Comparison of ENCODE assay signal across 15 cellular contexts in the genomic region with DNA sequence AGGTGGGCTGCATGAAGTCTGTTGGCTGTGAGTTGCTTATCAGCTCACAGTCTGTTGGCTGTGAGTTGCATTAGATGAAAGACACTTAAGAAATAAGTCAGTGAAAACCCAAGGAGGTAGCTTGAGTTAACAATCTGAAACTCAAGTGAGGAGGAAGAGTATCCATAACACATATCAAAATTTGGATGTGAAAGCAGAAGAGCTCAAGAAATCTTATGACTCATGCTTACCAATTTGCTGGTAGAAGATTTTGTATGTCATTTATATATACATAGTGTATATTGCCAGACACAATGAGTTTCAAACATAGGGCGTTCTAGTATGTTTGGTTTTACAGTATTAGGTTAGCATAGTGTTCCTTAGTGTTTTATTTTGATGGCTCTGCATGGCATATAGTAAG.
A peak's percentile ranks its signal among the peaks of the same experiment; 100 is the strongest.
DNase-seq lines count a peak whose midpoint lies in the region; ATAC-seq and TF ChIP-seq lines count a peak whose summit lies in the region.
"Had no signal": no experiment of that assay in that cellular context is flagged by ENCODE, and none has a peak within 500 bp of the region (broad histone marks: within the 10 kb centered on the region; RNA-seq: fewer than 3 reads in every experiment).

No MANE protein-coding gene starts in this region.

- DNase-seq in NOMO-1 treated with dmso at 0.1 percent for 144 hours (lab: John Stamatoyannopoulos, UW; ENCODE audit: unreplicated experiment) = peak; percentile 39
- DNase-seq in prostate gland (ENCODE audit: low spot score) = no peak
- no peak for DNase-seq in uterus
- DNase-seq in PC-9 = no peak
- no peak for DNase-seq in stimulated activated CD4-positive, alpha-beta T cell treated with anti-CD3 and anti-CD28 coated beads, Interleukin-2, amount 100 ng/mL, for 48 hours
- DNase-seq: DMS153, MM.1S, NCI-H2107, NCI-H82, nephron progenitor cell, trophoblast cell had no signal

- CTCF ChIA-PET in PC-9 (lab: Charles Lee) = no interaction called here

- H3K4me1 ChIP-seq in prostate gland (replicated peaks) (no peaks in the 10 kb centered on the region), uterus (no peaks in the 10 kb centered on the region), PC-9 (replicated peaks; ENCODE audit: insufficient read depth) (peaks cover 29% of the 10 kb centered on the region)

- no peaks in the 10 kb centered on the region for H3K9me2 ChIP-seq in PC-9 (ENCODE audit: insufficient read depth)

- H4K20me1 ChIP-seq in PC-9 (ENCODE audit: insufficient read depth) = no peaks in the 10 kb centered on the region

- H3K36me3 ChIP-seq in prostate gland = no peaks in the 10 kb centered on the region
- H3K36me3 ChIP-seq in uterus = no peaks in the 10 kb centered on the region
- no peaks in the 10 kb centered on the region for H3K36me3 ChIP-seq in PC-9 (ENCODE audit: low read depth)

- ATAC-seq in GM18511 (IDR thresholded peaks at IDR 0.05; ENCODE audit: unreplicated experiment) = peak; percentile 56
- peak; percentile 51 for ATAC-seq in GM19351 (IDR thresholded peaks at IDR 0.05; ENCODE audit: unreplicated experiment)
- peak; percentile 33 for ATAC-seq in HG03045 (IDR thresholded peaks at IDR 0.05; ENCODE audit: unreplicated experiment)
- ATAC-seq: GM23338 had no signal

- no TSS peak for BruUV-seq in PC-9 (replicated peaks; lab: Mats Ljungman, UMichigan)

- H3K27me3 ChIP-seq in prostate gland (replicated peaks; ENCODE audit: insufficient read depth) = no peaks in the 10 kb centered on the region
- no peaks in the 10 kb centered on the region for H3K27me3 ChIP-seq in uterus
- H3K27me3 ChIP-seq in PC-9 (ENCODE audit: insufficient read depth, low read depth) = no peaks in the 10 kb centered on the region

- TF ChIP-seq POLR2A in prostate gland (IDR thresholded peaks at IDR 0.05) = no peak
- TF ChIP-seq POLR2A in uterus (IDR thresholded peaks at IDR 0.05) = no peak

- POLR2A ChIA-PET in PC-9 (lab: Charles Lee; ENCODE audit: unreplicated experiment) = no interaction called here

- H3F3A ChIP-seq in PC-9 (ENCODE audit: insufficient read depth, low read depth) = 0 out of 2 replicates have a peak, but pooled peaks cover 7% of the 10 kb centered on the region

- no peak overlapping the region for H3K4me3 ChIP-seq in prostate gland
- H3K4me3 ChIP-seq in uterus = no peak overlapping the region
- no peak overlapping the region for H3K4me3 ChIP-seq in PC-9
- H3K4me3 ChIP-seq: GM23338 had no signal

- no peak overlapping the region for H2AFZ ChIP-seq in PC-9
- H2AFZ ChIP-seq: GM23338 had no signal

- intact Hi-C loops in prostate gland (cut with DNase I) (no loop called here), uterus (cut with DNase I; ENCODE audit: low total_unique reads) (no loop called here), PC-9 (cut with micrococcal nuclease; ENCODE audit: unreplicated experiment) (no loop called here)

- H3K9me3 ChIP-seq in prostate gland (no peaks in the 10 kb centered on the region), uterus (no peaks in the 10 kb centered on the region), PC-9 (ENCODE audit: insufficient read depth, low read depth) (peaks cover 2% of the 10 kb centered on the region)

- TF ChIP-seq CTCF in prostate gland (IDR thresholded peaks at IDR 0.05) (no peak), uterus (IDR thresholded peaks at IDR 0.05) (no peak), PC-9 (conservative IDR thresholded peaks at IDR 0.05) (no peak)

- no peak overlapping the region for H3K27ac ChIP-seq in prostate gland
- H3K27ac ChIP-seq in uterus = no peak overlapping the region
- H3K27ac ChIP-seq in PC-9 = no peak overlapping the region

- no peaks in the 10 kb centered on the region for H3K79me2 ChIP-seq in PC-9 (ENCODE audit: low read depth)

- no peak overlapping the region for H3K4me2 ChIP-seq in PC-9
- H3K4me2 ChIP-seq: GM23338 had no signal

- WGBS in prostate gland = 48% methylated on average over 1 of the region's 1 CpG
